8 cellular contexts compared by ENCODE assay signal in the genomic region with DNA sequence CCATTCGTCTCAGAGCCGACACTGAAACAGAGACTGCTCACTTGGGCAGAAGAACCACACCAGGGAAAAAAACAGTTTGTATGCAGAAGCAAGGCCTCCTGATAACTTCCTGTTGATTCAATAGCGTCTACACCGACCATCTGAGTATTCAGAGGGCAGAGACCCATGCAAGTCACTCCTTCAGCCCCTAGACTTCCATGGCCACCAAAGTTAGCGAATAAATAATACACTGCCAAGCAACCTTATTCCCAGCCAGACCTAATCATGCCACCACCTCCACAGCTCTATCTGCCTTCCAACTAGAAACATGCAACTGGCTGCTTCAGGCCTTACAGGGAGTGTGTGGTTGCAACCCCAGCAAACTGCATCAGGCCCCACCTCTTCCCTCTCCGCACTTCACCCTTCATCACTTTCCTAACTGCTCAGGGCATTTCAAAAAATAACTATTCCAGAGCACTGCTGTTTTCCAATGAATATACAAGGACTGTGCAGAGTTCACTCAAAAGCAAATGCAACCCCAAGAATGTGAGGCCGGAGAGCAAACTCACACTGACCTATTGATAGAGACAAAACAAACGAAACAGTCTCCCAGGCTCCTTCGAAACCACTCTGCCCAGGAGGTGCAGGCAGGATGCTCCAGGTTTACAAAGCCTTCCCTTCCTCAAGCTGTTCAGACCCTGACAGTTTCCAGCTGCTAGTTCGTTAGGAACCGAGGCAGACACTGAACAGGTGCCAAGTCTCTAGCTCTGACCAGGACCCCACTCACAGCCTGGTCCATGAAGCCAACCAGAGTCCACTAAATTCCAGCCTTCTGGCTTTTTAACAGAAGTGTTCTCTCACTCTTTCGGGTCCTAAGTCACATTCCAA. TPM values are rescaled to one million over a fixed set of nuclear protein-coding genes. Genes with fewer than 3 reads are reported as not detected.
DNase-seq lines count a peak whose midpoint lies in the region; ATAC-seq and TF ChIP-seq lines count a peak whose summit lies in the region.

No MANE protein-coding gene starts in this region.

- H3K4me3 ChIP-seq in A673 (ENCODE audit: low read depth, low read length, poor library complexity, severe bottlenecking) (peak overlapping the region; percentile 5), HAP-1 (peak overlapping the region; percentile 77), iPS-20b (ENCODE audit: low read length) (peak overlapping the region; percentile 30; the same call in 1 of the 2 replicates), transverse colon (peak overlapping the region in 1 of 4 donors; percentile 17)

- POLR2A ChIA-PET in A673 (lab: Charles Lee; ENCODE audit: low non-redundant PET): no interaction called here

- in situ Hi-C loops in HAP-1 (cut with MboI; ENCODE audit: low sequenced_read_pairs) (no loop called here), transverse colon (cut with MboI; ENCODE audit: low pct_ligation_motif_present in 1 of 4, low pct_unique_long_range_greater_than_20kb in 1 of 4, low sequenced_read_pairs in 3 of 4) (no loop called here)

- BruUV-seq in A673 (replicated peaks; lab: Mats Ljungman, UMichigan): no TSS peak

- peaks cover 72% of the 10 kb centered on the region for H3K4me1 Mint-ChIP-seq in activated T-helper 1 cell treated with anti-CD3 and anti-CD28 coated beads, Interleukin-12 subunit alpha, Interleukin-12 subunit beta, Interleukin-2, Interleukin-4 antibody, amounts not matched to agents 30 ng/mL and 10 ng/mL and 1 ng/mL, durations not matched to agents 14 hours and 24 hours and 36 hours (ENCODE audit: low read depth)

- TF ChIP-seq POLR2A in transverse colon (IDR thresholded peaks at IDR 0.05): no peak

- H3K27me3 Mint-ChIP-seq in activated T-helper 1 cell treated with anti-CD3 and anti-CD28 coated beads, Interleukin-12 subunit alpha, Interleukin-12 subunit beta, Interleukin-2, Interleukin-4 antibody, amounts not matched to agents 30 ng/mL and 10 ng/mL and 1 ng/mL, durations not matched to agents 14 hours and 24 hours and 36 hours (ENCODE audit: insufficient read depth): peaks cover 3% of the 10 kb centered on the region

- H3K27me3 ChIP-seq in A673 (replicated peaks; ENCODE audit: insufficient read depth, low read depth, low read length, poor library complexity) (no peaks in the 10 kb centered on the region), HAP-1 (ENCODE audit: low read depth) (no peaks in the 10 kb centered on the region), iPS-20b (ENCODE audit: insufficient read depth, low read length) (peaks cover 19% of the 10 kb centered on the region), transverse colon (no peaks in the 10 kb centered on the region)

- peaks cover 64% of the 10 kb centered on the region for H3K4me1 ChIP-seq in A673 (ENCODE audit: insufficient read depth, low read length, poor library complexity, severe bottlenecking)
- peaks cover 17% of the 10 kb centered on the region for H3K4me1 ChIP-seq in HAP-1
- peaks cover 48% of the 10 kb centered on the region for H3K4me1 ChIP-seq in iPS-20b (ENCODE audit: insufficient read depth, low read length)
- peaks cover 60 to 81% (median 75%) of the 10 kb centered on the region in 4 donors for H3K4me1 ChIP-seq in transverse colon

- H3K36me3 ChIP-seq in A673 (ENCODE audit: insufficient read depth, low read length, poor library complexity, severe bottlenecking) (no peaks in the 10 kb centered on the region), HAP-1 (replicated peaks) (peaks cover 3% of the 10 kb centered on the region; the same call in 1 of the 2 replicates), iPS-20b (ENCODE audit: insufficient read depth, low read depth, low read length) (no peaks in the 10 kb centered on the region; the same call in 1 of the 2 replicates), transverse colon (no peaks in the 10 kb centered on the region)

- CTCF ChIA-PET in A673 (lab: Charles Lee): no interaction called here

- DNase-seq in A673 (ENCODE audit: low spot score) (no peak), HAP-1 (ENCODE audit: low spot score in 2 of 2) (no peak), transverse colon (no peak), NCI-H1694 treated with DMSO at 0.1 percent for 48 hours (lab: John Stamatoyannopoulos, UW) (no peak)
- DNase-seq in activated T-helper 1 cell treated with anti-CD3 and anti-CD28 coated beads, Interleukin-12 subunit alpha, Interleukin-12 subunit beta, Interleukin-2, Interleukin-4 antibody, amounts not matched to agents 30 ng/mL and 10 ng/mL and 1 ng/mL, durations not matched to agents 14 hours and 24 hours and 36 hours (ENCODE audit: low spot score): no peak

- ATAC-seq in GM19397 (IDR thresholded peaks at IDR 0.05; ENCODE audit: unreplicated experiment) (no peak), HG02970 (IDR thresholded peaks at IDR 0.05; ENCODE audit: low FRiP score, unreplicated experiment) (no peak)

- H3K27ac Mint-ChIP-seq in activated T-helper 1 cell treated with anti-CD3 and anti-CD28 coated beads, Interleukin-12 subunit alpha, Interleukin-12 subunit beta, Interleukin-2, Interleukin-4 antibody, amounts not matched to agents 30 ng/mL and 10 ng/mL and 1 ng/mL, durations not matched to agents 14 hours and 24 hours and 36 hours: peak overlapping the region; percentile 87

- TF ChIP-seq EP300 in transverse colon (IDR thresholded peaks at IDR 0.05; ENCODE audit: low read depth): no peak

- 10 to 22% methylated on average over 5 to 12 of the region's 12 CpGs for WGBS in transverse colon (ENCODE audit: low coverage in 1 of 2), 2 donors

- H3K9me3 ChIP-seq in A673 (ENCODE audit: low read depth, low read length, poor library complexity, severe bottlenecking) (no peaks in the 10 kb centered on the region), HAP-1 (no peaks in the 10 kb centered on the region), iPS-20b (ENCODE audit: insufficient read depth, low read depth, low read length) (no peaks in the 10 kb centered on the region), transverse colon (no peaks in the 10 kb centered on the region)

- H3K9ac ChIP-seq in iPS-20b (ENCODE audit: low read depth, low read length): peak overlapping the region; percentile 0; the same call in 1 of the 2 replicates

- TF ChIP-seq CTCF in A673 (conservative IDR thresholded peaks at IDR 0.05; ENCODE audit: low read depth, low read length) (no peak), transverse colon (IDR thresholded peaks at IDR 0.05) (no peak)

- peak overlapping the region; percentile 97 for H3K4me3 Mint-ChIP-seq in activated T-helper 1 cell treated with anti-CD3 and anti-CD28 coated beads, Interleukin-12 subunit alpha, Interleukin-12 subunit beta, Interleukin-2, Interleukin-4 antibody, amounts not matched to agents 30 ng/mL and 10 ng/mL and 1 ng/mL, durations not matched to agents 14 hours and 24 hours and 36 hours

- no peaks in the 10 kb centered on the region for H3K9me3 Mint-ChIP-seq in activated T-helper 1 cell treated with anti-CD3 and anti-CD28 coated beads, Interleukin-12 subunit alpha, Interleukin-12 subunit beta, Interleukin-2, Interleukin-4 antibody, amounts not matched to agents 30 ng/mL and 10 ng/mL and 1 ng/mL, durations not matched to agents 14 hours and 24 hours and 36 hours

- peaks cover 9% of the 10 kb centered on the region for H3K36me3 Mint-ChIP-seq in activated T-helper 1 cell treated with anti-CD3 and anti-CD28 coated beads, Interleukin-12 subunit alpha, Interleukin-12 subunit beta, Interleukin-2, Interleukin-4 antibody, amounts not matched to agents 30 ng/mL and 10 ng/mL and 1 ng/mL, durations not matched to agents 14 hours and 24 hours and 36 hours (ENCODE audit: low read depth)

- H3K27ac ChIP-seq in A673 (ENCODE audit: low read depth, low read length, poor library complexity, severe bottlenecking): peak overlapping the region; percentile 6
- H3K27ac ChIP-seq in iPS-20b (ENCODE audit: low read length): no peak overlapping the region
- H3K27ac ChIP-seq in transverse colon: peak overlapping the region; percentile 88 to 93 (median 91)

- intact Hi-C loops in A673 (cut with micrococcal nuclease; ENCODE audit: unreplicated experiment): loop anchor here (5.0 kb wide), 1 partner anchor 132 kb away; a partner anchor contains a TSS
- intact Hi-C loops in activated T-helper 1 cell treated with anti-CD3 and anti-CD28 coated beads, Interleukin-12 subunit alpha, Interleukin-12 subunit beta, Interleukin-2, Interleukin-4 antibody, amounts not matched to agents 30 ng/mL and 10 ng/mL and 1 ng/mL, durations not matched to agents 14 hours and 24 hours and 36 hours (cut with micrococcal nuclease): loop anchor here (1.0 to 5.0 kb wide), 8 partner anchors 9 to 285 kb away; a partner anchor contains a TSS
- intact Hi-C loops in transverse colon (cut with DNase I; ENCODE audit: low total_unique reads): no loop called here

RNA-seq across cellular contexts. Expression of a gene that starts 3.6 kb away (rescaled TPM):
- total RNA-seq in A673 (2021) (228 and 233 TPM in 2 replicates), transverse colon (100 to 1,000 TPM in 3 of 4 donors, 10 to 100 TPM in 1; 72.9 to 419 (median 158) TPM)
- 184 and 188 TPM in 2 replicates for total RNA-seq in activated T-helper 1 cell treated with anti-CD3 and anti-CD28 coated beads, Interleukin-12 subunit alpha, Interleukin-12 subunit beta, Interleukin-2, Interleukin-4 antibody, amounts not matched to agents 30 ng/mL and 10 ng/mL and 1 ng/mL, durations not matched to agents 14 hours and 24 hours and 36 hours
